Comparison of ENCODE assay signal across 25 cellular contexts in the genomic region with DNA sequence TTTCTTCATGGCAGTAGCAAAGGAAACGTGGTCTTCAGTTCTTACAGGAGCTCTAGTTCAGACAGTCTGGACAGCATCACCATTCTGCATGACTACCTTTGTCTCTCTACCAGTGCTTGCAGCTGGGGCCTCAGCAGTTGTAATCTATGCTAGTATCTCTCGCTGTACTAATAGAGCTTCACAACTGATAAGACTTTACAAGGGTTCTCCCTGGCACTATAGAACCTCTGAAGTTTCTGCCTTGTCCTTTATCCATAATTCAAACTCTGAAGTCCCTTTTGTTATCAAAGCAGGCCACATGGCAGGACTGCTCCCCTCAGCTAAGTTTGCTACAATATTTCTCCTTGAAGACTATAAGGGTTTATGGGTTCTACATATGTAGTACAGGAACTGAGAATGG.
"Had no signal": no experiment of that assay in that cellular context is flagged by ENCODE, and none has a peak within 500 bp of the region (broad histone marks: within the 10 kb centered on the region; RNA-seq: fewer than 3 reads in every experiment).

No MANE protein-coding gene starts in this region.

- H3K36me3 Mint-ChIP-seq: naive thymus-derived CD4-positive, alpha-beta T cell had no signal

- H3K4me3 ChIP-seq: coronary artery, heart left ventricle, lung, psoas muscle, right lobe of liver, stomach, thoracic aorta, transverse colon had no signal

- H3K4me3 Mint-ChIP-seq: endodermal cell; naive thymus-derived CD4-positive, alpha-beta T cell; nephron progenitor cell had no signal

- H3K4me1 Mint-ChIP-seq: naive thymus-derived CD4-positive, alpha-beta T cell; nephron progenitor cell had no signal

- DNase-seq: effector CD4-positive, alpha-beta T cell; endodermal cell; erythroblast; foreskin melanocyte; heart left ventricle; hippocampal formation; left colon; left ventricle myocardium superior; mesenchymal stem cell; naive thymus-derived CD4-positive, alpha-beta T cell; nephron progenitor cell; psoas muscle; retina; right lobe of liver; stimulated activated CD4-positive, alpha-beta T cell treated with anti-CD3 and anti-CD28 coated beads, Interleukin-15, amount 100 ng/mL, for 24 hours; stimulated activated CD4-positive, alpha-beta T cell treated with anti-CD3 and anti-CD28 coated beads, Interleukin-1b, Interleukin-23, amount 100 ng/mL, for 48 hours; stimulated activated CD4-positive, alpha-beta T cell treated with anti-CD3 and anti-CD28 coated beads, Interleukin-4, amount 100 ng/mL, for 24 hours; stimulated activated naive CD4-positive, alpha-beta T cell; stomach; substantia nigra; transverse colon had no signal

- H3K27me3 ChIP-seq: heart left ventricle, neutrophil, right lobe of liver, stomach, transverse colon had no signal

- H3K4me1 ChIP-seq: heart left ventricle, psoas muscle, right lobe of liver, stomach, transverse colon had no signal

- H3K9me3 Mint-ChIP-seq: nephron progenitor cell had no signal

- ATAC-seq: heart left ventricle; left colon; left ventricle myocardium superior; naive thymus-derived CD4-positive, alpha-beta T cell; psoas muscle; right lobe of liver had no signal

- H3K27ac ChIP-seq: coronary artery, heart left ventricle, neutrophil, psoas muscle, right lobe of liver, stomach, thoracic aorta, transverse colon had no signal

- H3K27ac Mint-ChIP-seq: endodermal cell; naive thymus-derived CD4-positive, alpha-beta T cell; nephron progenitor cell had no signal

- H3K9me3 ChIP-seq: neutrophil, right lobe of liver, stomach, thoracic aorta, transverse colon had no signal

- H3K27me3 Mint-ChIP-seq: naive thymus-derived CD4-positive, alpha-beta T cell had no signal

- H3K36me3 ChIP-seq: heart left ventricle, neutrophil, right lobe of liver, stomach, thoracic aorta, transverse colon had no signal
